Comparison of ENCODE assay signal across 12 cellular contexts in the genomic region with DNA sequence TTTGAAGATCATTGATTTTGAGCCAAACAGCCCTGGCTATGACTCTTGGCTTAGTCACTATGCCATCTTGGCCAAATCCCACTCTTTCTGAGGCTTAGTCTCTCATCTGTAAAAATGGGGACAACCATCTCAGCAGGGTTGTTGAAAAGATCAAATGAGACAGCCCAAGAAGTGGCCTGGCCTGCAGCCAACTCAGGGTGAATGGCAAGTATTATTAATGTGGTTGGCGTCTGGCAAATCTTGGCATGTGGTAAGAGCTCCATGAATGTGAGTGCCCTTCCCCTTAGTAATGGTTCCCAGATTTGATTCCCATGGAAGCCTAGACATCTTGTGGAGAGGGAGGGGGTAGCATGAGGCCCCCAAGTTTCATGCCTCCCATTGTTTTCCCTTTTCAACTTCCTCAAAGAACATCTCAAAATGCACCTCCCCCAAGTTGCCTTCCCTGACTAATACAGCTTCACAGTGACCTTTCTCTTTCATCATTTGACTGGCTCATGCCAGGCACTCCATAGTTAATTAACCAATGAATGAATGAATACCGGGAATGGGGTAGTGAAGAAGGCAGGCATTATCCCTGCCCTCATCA. TPM values are rescaled to one million over a fixed set of nuclear protein-coding genes. Genes with fewer than 3 reads are reported as not detected.
DNase-seq lines count a peak whose midpoint lies in the region; ATAC-seq and TF ChIP-seq lines count a peak whose summit lies in the region.
"Had no signal": no experiment of that assay in that cellular context is flagged by ENCODE, and none has a peak within 500 bp of the region (broad histone marks: within the 10 kb centered on the region; RNA-seq: fewer than 3 reads in every experiment).

No MANE protein-coding gene starts in this region.

- H3K27ac Mint-ChIP-seq in WTC11, result no peak overlapping the region
- no peak overlapping the region for H3K27ac Mint-ChIP-seq in CD4-positive, alpha-beta T cell
- H3K27ac Mint-ChIP-seq: activated CD4-positive, alpha-beta T cell treated with anti-CD3 and anti-CD28 coated beads, Interleukin-2, amount 10 ng/mL, durations not matched to agents 24 days and 14 days had no signal

- TF ChIP-seq CTCF in AG09319 (IDR thresholded peaks at IDR 0.05; ENCODE audit: low read depth, low read length), result no peak; the same call in 1 of the 2 replicates
- no peak for TF ChIP-seq CTCF in WTC11 (IDR thresholded peaks at IDR 0.05)
- TF ChIP-seq CTCF in CD4-positive, alpha-beta T cell (IDR thresholded peaks at IDR 0.05), result no peak

- H3K27me3 Mint-ChIP-seq in WTC11 (ENCODE audit: low read depth), result peaks cover 5% of the 10 kb centered on the region; the same call in 1 of the 2 replicates
- peaks cover 18% of the 10 kb centered on the region for H3K27me3 Mint-ChIP-seq in CD4-positive, alpha-beta T cell

- H3K4me1 Mint-ChIP-seq in WTC11, result peaks cover 4% of the 10 kb centered on the region; the same call in 1 of the 2 replicates
- no peaks in the 10 kb centered on the region for H3K4me1 Mint-ChIP-seq in CD4-positive, alpha-beta T cell (ENCODE audit: low read depth)
- H3K4me1 Mint-ChIP-seq: activated CD4-positive, alpha-beta T cell treated with anti-CD3 and anti-CD28 coated beads, Interleukin-2, amount 10 ng/mL, durations not matched to agents 24 days and 14 days had no signal

- no peaks in the 10 kb centered on the region for H3K36me3 Mint-ChIP-seq in WTC11
- H3K36me3 Mint-ChIP-seq in CD4-positive, alpha-beta T cell (ENCODE audit: low read depth), result no peaks in the 10 kb centered on the region

- peaks cover 83% of the 10 kb centered on the region for H3K4me1 ChIP-seq in adipocyte (ENCODE audit: control insufficient read depth, insufficient read depth, low read length)

- no peaks in the 10 kb centered on the region for H3K36me3 ChIP-seq in adipocyte (ENCODE audit: control insufficient read depth, insufficient read depth, low read length, severe bottlenecking)

- no peaks in the 10 kb centered on the region for H3K9me3 ChIP-seq in adipocyte (ENCODE audit: control insufficient read depth, low read length)
- H3K9me3 ChIP-seq in CD4-positive, alpha-beta T cell (ENCODE audit: control insufficient read depth, low read length), result no peaks in the 10 kb centered on the region

- DNase-seq in AG09319 (ENCODE audit: extremely low read depth, low read depth), result peak; percentile 62
- DNase-seq in HT-29 (ENCODE audit: low spot score), result peak; percentile 81
- peak; percentile 38 for DNase-seq in adipocyte (ENCODE audit: low read depth)
- peak; percentile 76 for DNase-seq in iris pigment epithelial cell (ENCODE audit: low read depth)
- DNase-seq in WTC11 (ENCODE audit: low spot score), result no peak
- DNase-seq in CD4-positive, alpha-beta T cell, result no peak
- DNase-seq: activated CD4-positive, alpha-beta T cell treated with anti-CD3 and anti-CD28 coated beads, Interleukin-2, amount 10 ng/mL, durations not matched to agents 24 days and 14 days; H7; NCI-H1092 treated with DMSO at 0.1 percent for 48 hours; stimulated activated naive CD4-positive, alpha-beta T cell had no signal

- H3K9me3 Mint-ChIP-seq in WTC11, result no peaks in the 10 kb centered on the region
- H3K9me3 Mint-ChIP-seq in CD4-positive, alpha-beta T cell, result no peaks in the 10 kb centered on the region
- H3K9me3 Mint-ChIP-seq: activated CD4-positive, alpha-beta T cell treated with anti-CD3 and anti-CD28 coated beads, Interleukin-2, amount 10 ng/mL, durations not matched to agents 24 days and 14 days had no signal

- H3K27ac ChIP-seq in CD4-positive, alpha-beta T cell (ENCODE audit: low read depth, low read length), result no peak overlapping the region

- no peak overlapping the region for H3K4me3 Mint-ChIP-seq in WTC11
- no peak overlapping the region for H3K4me3 Mint-ChIP-seq in CD4-positive, alpha-beta T cell
- H3K4me3 Mint-ChIP-seq: activated CD4-positive, alpha-beta T cell treated with anti-CD3 and anti-CD28 coated beads, Interleukin-2, amount 10 ng/mL, durations not matched to agents 24 days and 14 days had no signal

- intact Hi-C loops in CD4-positive, alpha-beta T cell (cut with DNase I, micrococcal nuclease), result no loop called here

- ATAC-seq in HG03520 (IDR thresholded peaks at IDR 0.05; ENCODE audit: unreplicated experiment) (no peak), WTC11 (no peak), GM18861 (IDR thresholded peaks at IDR 0.05; ENCODE audit: unreplicated experiment) (no peak)
- no peak for ATAC-seq in CD4-positive, alpha-beta T cell (ENCODE audit: poor library complexity)

- H3K27me3 ChIP-seq in adipocyte (replicated peaks; ENCODE audit: control insufficient read depth, insufficient read depth, low read length), result no peaks in the 10 kb centered on the region
- H3K27me3 ChIP-seq in CD4-positive, alpha-beta T cell (ENCODE audit: control insufficient read depth, insufficient read depth, low read length), result no peaks in the 10 kb centered on the region

- CTCF ChIA-PET in WTC11 (lab: Charles Lee), result no interaction called here
- CTCF ChIA-PET in CD4-positive, alpha-beta T cell (lab: Charles Lee), result no interaction called here

- POLR2A ChIA-PET in WTC11 (lab: Charles Lee), result no interaction called here
- POLR2A ChIA-PET in CD4-positive, alpha-beta T cell (lab: Charles Lee), result no interaction called here

- peak overlapping the region; percentile 26 for H3K9ac ChIP-seq in adipocyte (ENCODE audit: low read length)

- no peak overlapping the region for H3K4me3 ChIP-seq in adipocyte (ENCODE audit: low read length)

TF ChIP-seq in WTC11, 78 proteins besides CTCF, POLR2A, EP300 and RAD21 (continues in another document):
- TF ChIP-seq ZNF396 (CRISPR knock-in tag; IDR thresholded peaks at IDR 0.05; ENCODE audit: borderline replicate concordance), result no peak
- no peak for TF ChIP-seq AFF4 (CRISPR knock-in tag; IDR thresholded peaks at IDR 0.05; ENCODE audit: borderline replicate concordance)
- no peak for TF ChIP-seq FOXP4 (CRISPR knock-in tag; IDR thresholded peaks at IDR 0.05)
- no peak for TF ChIP-seq SP1 (CRISPR knock-in tag; conservative IDR thresholded peaks at IDR 0.05)

RNA-seq across cellular contexts. Expression of gene TGFBI, which starts 11.8 kb away (rescaled TPM):
- 33.6 and 37.2 TPM in 2 replicates for total RNA-seq in HT-29 (2014; rRNA removed; shearing (Covaris generic))
- 7.2 to 9.1 TPM (median 7.8 TPM) in 3 replicates for total RNA-seq in WTC11 (2021)
- 1 to 10 TPM; 4.8 to 5.9 TPM for total RNA-seq in CD4-positive, alpha-beta T cell
- total RNA-seq: activated CD4-positive, alpha-beta T cell treated with anti-CD3 and anti-CD28 coated beads, Interleukin-2, amount 10 ng/mL, durations not matched to agents 24 days and 14 days had no signal

Comparison
In these comparisons a context has a peak if more than half of its experiments do, and no peak if none do; other contexts are left out.
1. DNase-seq: peak in AG09319 (single experiment), HT-29 (single experiment), adipocyte (single experiment) and iris pigment epithelial cell (single experiment); none in WTC11 (single experiment) and CD4-positive, alpha-beta T cell (0 of 10).